In the genomic region with DNA sequence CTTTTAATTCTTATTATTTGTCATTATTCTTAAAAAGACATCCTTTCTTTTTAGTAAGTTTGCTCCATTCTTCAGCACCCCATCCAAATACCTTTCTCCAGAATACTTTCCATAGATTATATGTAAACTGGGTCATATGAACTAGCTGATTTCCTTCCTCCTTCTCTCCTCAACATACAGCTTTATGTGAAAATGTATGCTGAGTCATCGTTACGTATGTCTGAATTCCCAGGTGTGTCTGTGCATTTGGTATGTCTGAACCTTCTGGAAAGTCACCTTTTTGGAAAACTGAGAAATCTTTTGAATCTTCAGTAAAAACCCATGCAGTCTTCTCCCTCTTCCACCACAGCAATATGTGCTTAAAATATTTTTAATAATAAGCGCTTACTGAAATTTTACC, we compare ENCODE assay signal across 20 cellular contexts.
"Had no signal": no experiment of that assay in that cellular context is flagged by ENCODE, and none has a peak within 500 bp of the region (broad histone marks: within the 10 kb centered on the region; RNA-seq: fewer than 3 reads in every experiment).

No MANE protein-coding gene starts in this region.

- H3K4me1 Mint-ChIP-seq: naive thymus-derived CD4-positive, alpha-beta T cell had no signal

- H3K4me3 Mint-ChIP-seq: naive thymus-derived CD4-positive, alpha-beta T cell; neural crest cell had no signal

- H3K27me3 ChIP-seq: ovary, right atrium auricular region, suprapubic skin, thyroid gland, upper lobe of left lung, uterus had no signal

- H3K36me3 ChIP-seq: ovary, right atrium auricular region, suprapubic skin, thyroid gland, upper lobe of left lung, uterus had no signal

- FAIRE-seq: colon, islet of Langerhans, small intestine had no signal

- DNase-seq: dermis blood vessel endothelial cell; erythroblast; foreskin melanocyte; head of caudate nucleus; hippocampal formation; kidney glomerular epithelial cell; mesendoderm; naive thymus-derived CD4-positive, alpha-beta T cell; ovary; small intestine; stimulated activated CD4-positive, alpha-beta T cell treated with anti-CD3 and anti-CD28 coated beads, Interleukin-12 subunit alpha, Interleukin-12 subunit beta, amount 100 ng/mL, for 4 hours; stimulated activated naive CD4-positive, alpha-beta T cell; thyroid gland; upper lobe of left lung; uterus had no signal

- H3K4me3 ChIP-seq: ovary, right atrium auricular region, suprapubic skin, thyroid gland, upper lobe of left lung, uterus had no signal

- ATAC-seq: naive thymus-derived CD4-positive, alpha-beta T cell had no signal

- H3K36me3 Mint-ChIP-seq: naive thymus-derived CD4-positive, alpha-beta T cell had no signal

- H3K4me1 ChIP-seq: upper lobe of left lung had no signal

- H3K9me3 ChIP-seq: ovary, right atrium auricular region, suprapubic skin, thyroid gland, upper lobe of left lung, uterus had no signal

- H3K27ac Mint-ChIP-seq: naive thymus-derived CD4-positive, alpha-beta T cell had no signal

- H3K27ac ChIP-seq: ovary, right atrium auricular region, suprapubic skin, upper lobe of left lung, uterus had no signal

- H3K9me3 Mint-ChIP-seq: neural crest cell had no signal
